23 cellular contexts compared by ENCODE assay signal in the genomic region with DNA sequence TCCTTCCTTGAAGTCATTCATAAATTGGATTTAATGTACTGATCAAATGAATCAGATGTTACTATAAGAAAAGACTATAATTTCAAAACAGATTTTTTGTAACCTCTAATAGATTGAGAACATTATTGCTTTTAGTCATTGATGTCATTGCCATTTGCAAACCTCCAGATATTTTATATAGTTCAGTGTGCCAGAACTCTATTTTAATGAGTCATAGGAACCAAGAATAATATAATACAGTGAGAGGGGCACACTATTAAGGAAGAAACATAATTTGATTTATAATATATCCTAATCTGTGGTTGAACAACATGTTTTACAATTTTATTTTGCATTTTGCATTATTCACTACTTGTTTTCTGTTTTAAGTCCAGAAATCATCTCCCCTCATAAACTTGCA.
"Had no signal": no experiment of that assay in that cellular context is flagged by ENCODE, and none has a peak within 500 bp of the region (broad histone marks: within the 10 kb centered on the region; RNA-seq: fewer than 3 reads in every experiment).

No MANE protein-coding gene starts in this region.

- DNase-seq: activated CD4-positive, alpha-beta memory T cell treated with anti-CD3 and anti-CD28 coated beads for 36 hours; activated CD4-positive, alpha-beta T cell treated with anti-CD3 and anti-CD28 coated beads, Interleukin-2, amount 10 ng/mL, durations not matched to agents 7 days and 5 days; activated CD4-positive, CD25-positive, alpha-beta regulatory T cell; activated CD8-positive, alpha-beta memory T cell treated with anti-CD3 and anti-CD28 coated beads for 24 hours; activated effector memory CD4-positive, alpha-beta T cell treated with anti-CD3 and anti-CD28 coated beads, Interleukin-2, amount 50 U/mL, for 16 hours; activated naive CD4-positive, alpha-beta T cell treated with Interleukin-2 at 50 U/mL for 16 hours; activated T-cell treated with anti-CD3 and anti-CD28 coated beads, Interleukin-2, amount 50 U/mL, for 4 hours; brain microvascular endothelial cell; IMR-90; KBM-7; MV-4-11; NCI-H1417 treated with DMSO at 0.1 percent for 48 hours; NCI-H1694; NCI-H510A treated with DMSO at 0.1 percent for 48 hours; NK-92 treated with Interleukin-12 subunit alpha and Interleukin-12 subunit beta, amount 100 ng/mL, for 24 hours; Peyer's patch; Right ventricle myocardium superior; T-cell; T-helper 2 cell; T1000 had no signal

- H3K9me3 ChIP-seq: Peyer's patch had no signal

- H3K4me3 ChIP-seq: cardiac muscle cell, Peyer's patch had no signal

- H3K27ac ChIP-seq: brain microvascular endothelial cell, cardiac muscle cell, Peyer's patch, RWPE1 had no signal

- ATAC-seq: activated naive CD4-positive, alpha-beta T cell treated with anti-CD3 and anti-CD28 coated beads, Interleukin-2, amount 50 U/mL, for 72 hours; activated T-cell treated with anti-CD3 and anti-CD28 coated beads, Interleukin-2, amount 50 U/mL, for 4 hours; T-cell had no signal

- H3K27me3 ChIP-seq: brain microvascular endothelial cell, cardiac muscle cell, Peyer's patch had no signal

- H3K36me3 ChIP-seq: brain microvascular endothelial cell, cardiac muscle cell, Peyer's patch had no signal

- H3K4me1 ChIP-seq: Peyer's patch had no signal
